25 cellular contexts compared by ENCODE assay signal in the genomic region with DNA sequence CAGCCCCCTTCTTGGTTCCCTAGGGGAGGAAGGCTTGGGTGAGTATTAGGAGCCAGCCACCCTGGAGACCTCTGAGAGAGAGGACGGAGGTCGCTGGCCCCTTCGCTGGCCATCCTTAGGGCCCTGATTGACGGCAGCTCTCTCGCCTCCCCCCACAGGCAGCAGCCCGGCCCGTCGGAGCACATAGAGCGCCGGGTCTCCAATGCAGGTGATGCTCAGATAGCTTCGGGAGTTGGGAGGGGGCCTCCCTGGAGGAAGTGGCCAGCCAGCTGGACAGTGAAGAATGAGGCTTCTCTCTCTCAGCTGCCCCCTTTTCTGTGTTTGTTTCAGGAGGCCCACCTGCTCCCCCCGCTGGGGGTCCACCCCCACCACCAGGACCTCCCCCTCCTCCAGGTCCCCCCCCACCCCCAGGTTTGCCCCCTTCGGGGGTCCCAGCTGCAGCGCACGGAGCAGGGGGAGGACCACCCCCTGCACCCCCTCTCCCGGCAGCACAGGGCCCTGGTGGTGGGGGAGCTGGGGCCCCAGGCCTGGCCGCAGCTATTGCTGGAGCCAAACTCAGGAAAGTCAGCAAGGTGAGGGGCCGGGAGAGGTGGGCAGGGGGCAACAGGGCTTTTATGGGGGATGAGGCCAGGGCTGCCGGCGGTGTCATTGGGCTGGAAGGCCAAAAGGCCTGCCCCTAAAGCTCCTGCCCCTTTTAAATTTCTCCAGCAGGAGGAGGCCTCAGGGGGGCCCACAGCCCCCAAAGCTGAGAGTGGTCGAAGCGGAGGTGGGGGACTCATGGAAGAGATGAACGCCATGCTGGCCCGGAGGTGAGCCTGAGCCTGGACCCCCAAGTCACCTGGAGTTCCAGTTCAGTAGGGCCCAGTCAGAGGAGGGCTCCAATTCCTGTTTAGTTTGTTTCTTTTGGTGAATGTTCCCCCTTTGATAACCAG. TPM values are rescaled to one million over a fixed set of nuclear protein-coding genes. Genes with fewer than 3 reads are reported as not detected.
DNase-seq lines count a peak whose midpoint lies in the region; ATAC-seq, FAIRE-seq and TF ChIP-seq lines count a peak whose summit lies in the region.
"Had no signal": no experiment of that assay in that cellular context is flagged by ENCODE, and none has a peak within 500 bp of the region (broad histone marks: within the 10 kb centered on the region; RNA-seq: fewer than 3 reads in every experiment).

No MANE protein-coding gene starts in this region.

- H3K36me3 Mint-ChIP-seq in activated naive CD4-positive, alpha-beta T cell treated with anti-CD3 and anti-CD28 coated beads for 36 hours (ENCODE audit: low read depth) = peaks cover 29% of the 10 kb centered on the region
- peaks cover 32% of the 10 kb centered on the region for H3K36me3 Mint-ChIP-seq in endothelial cell (ENCODE audit: low read depth, unreplicated experiment)

- peak overlapping the region in 4 of 5 donors; percentile 52 to 72 (median 62) for H3K27ac ChIP-seq in stomach
- H3K27ac ChIP-seq: adrenal gland, ovary, uterus, WERI-Rb-1 had no signal

- peak overlapping the region; percentile 68 for H3K27ac Mint-ChIP-seq in activated naive CD4-positive, alpha-beta T cell treated with anti-CD3 and anti-CD28 coated beads for 36 hours
- H3K27ac Mint-ChIP-seq in endothelial cell (ENCODE audit: unreplicated experiment) = no peak overlapping the region
- H3K27ac Mint-ChIP-seq: T-helper 2 cell treated with Interferon-gamma antibody and Interleukin-4, amounts not matched to agents 5 μg/mL and 100 μg/mL, for 36 hours had no signal

- H3K27me3 ChIP-seq in stomach = no peaks in the 10 kb centered on the region
- H3K27me3 ChIP-seq: adrenal gland, BE2C, ovary, right atrium auricular region, uterus had no signal

- H3K9me3 ChIP-seq in stomach = no peaks in the 10 kb centered on the region
- H3K9me3 ChIP-seq: adrenal gland, BE2C, HAP-1, ovary, right atrium auricular region, uterus had no signal

- H3K4me1 ChIP-seq in stomach = peaks cover 14 to 93% (median 50%) of the 10 kb centered on the region in 4 donors
- H3K4me1 ChIP-seq: BE2C, HAP-1, uterus had no signal

- TF ChIP-seq POLR2A in stomach (IDR thresholded peaks at IDR 0.05) = no peak

- intact Hi-C loops in activated naive CD4-positive, alpha-beta T cell treated with anti-CD3 and anti-CD28 coated beads for 36 hours (cut with micrococcal nuclease) = no loop called here
- intact Hi-C loops in stomach (cut with DNase I; ENCODE audit: low total_unique reads) = loop anchor here (10.0 kb wide), 1 partner anchor 123 kb away; no protein-coding TSS in a partner anchor

- 82 to 92% (median 86%) methylated on average over 14 to 24 of the region's 24 CpGs for WGBS in stomach, 5 donors

- no peak for FAIRE-seq in urothelium cell line (lab: Jason Lieb, UNC)
- FAIRE-seq: frontal cortex had no signal

- no peak for DNase-seq in activated naive CD4-positive, alpha-beta T cell treated with anti-CD3 and anti-CD28 coated beads for 36 hours
- DNase-seq in activated naive CD4-positive, alpha-beta T cell treated with Interleukin-2 at 50 U/mL for 16 hours = no peak
- no peak for DNase-seq in endothelial cell (ENCODE audit: low spot score)
- DNase-seq in stomach = no peak
- DNase-seq in urothelium cell line (ENCODE audit: low spot score) = no peak
- DNase-seq: activated gamma-delta T cell; BE2C; Calu3; islet precursor cell; naive B cell; NCI-H1417; NCI-H510A treated with DMSO at 0.1 percent for 48 hours; ovary; RPMI8226; stimulated activated CD4-positive, alpha-beta T cell treated with anti-CD3 and anti-CD28 coated beads, Interleukin-15, amount 100 ng/mL, for 24 hours; uterus; WERI-Rb-1 had no signal

- no peaks in the 10 kb centered on the region for H3K9me3 Mint-ChIP-seq in activated naive CD4-positive, alpha-beta T cell treated with anti-CD3 and anti-CD28 coated beads for 36 hours
- no peaks in the 10 kb centered on the region for H3K9me3 Mint-ChIP-seq in endothelial cell (ENCODE audit: unreplicated experiment)
- H3K9me3 Mint-ChIP-seq: naive B cell; T-helper 2 cell treated with Interferon-gamma antibody and Interleukin-4, amounts not matched to agents 5 μg/mL and 100 μg/mL, for 36 hours had no signal

- no peaks in the 10 kb centered on the region for H3K27me3 Mint-ChIP-seq in activated naive CD4-positive, alpha-beta T cell treated with anti-CD3 and anti-CD28 coated beads for 36 hours (ENCODE audit: low read depth)
- H3K27me3 Mint-ChIP-seq in endothelial cell (ENCODE audit: unreplicated experiment) = peaks cover 13% of the 10 kb centered on the region
- H3K27me3 Mint-ChIP-seq: naive B cell had no signal

- ATAC-seq in GM21825 (IDR thresholded peaks at IDR 0.05; ENCODE audit: unreplicated experiment) = no peak

- no peak overlapping the region for H3K4me3 ChIP-seq in stomach
- H3K4me3 ChIP-seq: adrenal gland, HAP-1, lung, ovary, right atrium auricular region, uterus had no signal

- peaks cover 11% of the 10 kb centered on the region for H3K4me1 Mint-ChIP-seq in activated naive CD4-positive, alpha-beta T cell treated with anti-CD3 and anti-CD28 coated beads for 36 hours (ENCODE audit: low read depth)
- H3K4me1 Mint-ChIP-seq in endothelial cell (ENCODE audit: unreplicated experiment) = peaks cover 2% of the 10 kb centered on the region

- CTCF ChIA-PET in activated naive CD4-positive, alpha-beta T cell treated with anti-CD3 and anti-CD28 coated beads for 36 hours (lab: Charles Lee) = no interaction called here

- peaks cover 78 to 98% (median 96%) of the 10 kb centered on the region in 4 donors for H3K36me3 ChIP-seq in stomach
- H3K36me3 ChIP-seq: ovary, uterus had no signal

- no peak overlapping the region for H3K4me3 Mint-ChIP-seq in activated naive CD4-positive, alpha-beta T cell treated with anti-CD3 and anti-CD28 coated beads for 36 hours
- peak overlapping the region; percentile 31 for H3K4me3 Mint-ChIP-seq in endothelial cell (ENCODE audit: unreplicated experiment)
- H3K4me3 Mint-ChIP-seq: naive B cell; T-helper 2 cell treated with Interferon-gamma antibody and Interleukin-4, amounts not matched to agents 5 μg/mL and 100 μg/mL, for 36 hours had no signal

- no peak for TF ChIP-seq EP300 in stomach (IDR thresholded peaks at IDR 0.05)

- TF ChIP-seq CTCF in endothelial cell (IDR thresholded peaks at IDR 0.05; ENCODE audit: unreplicated experiment) = no peak
- no peak for TF ChIP-seq CTCF in stomach (IDR thresholded peaks at IDR 0.05)

RNA-seq across cellular contexts. Expression of a gene that starts 15.0 kb away (rescaled TPM):
- total RNA-seq in activated naive CD4-positive, alpha-beta T cell treated with anti-CD3 and anti-CD28 coated beads for 36 hours = 10 to 100 TPM; 94.5 to 99.6 TPM
- total RNA-seq in endothelial cell (ENCODE audit: unreplicated experiment) = 246 TPM
- 100 to 1,000 TPM in 3 of 5 donors, 10 to 100 TPM in 2; 48.4 to 280 (median 119) TPM for total RNA-seq in stomach
- 100 to 1,000 TPM in 1 of 3 donors, 10 to 100 TPM in 2; 62.8 to 149 (median 76.0) TPM for polyA plus RNA-seq in stomach

RNA-seq across cellular contexts. Expression of a gene that starts 24.0 kb away (rescaled TPM):
- total RNA-seq in activated naive CD4-positive, alpha-beta T cell treated with anti-CD3 and anti-CD28 coated beads for 36 hours = 1 to 10 TPM; 2.3 to 2.5 TPM
- 0.33 TPM for total RNA-seq in endothelial cell (ENCODE audit: unreplicated experiment)
- 1 to 10 TPM in 1 of 5 donors, under 1 TPM in 1, not detected in 3; 0.92 to 1.6 TPM for total RNA-seq in stomach
- polyA plus RNA-seq in stomach = 1 to 10 TPM; 1.9 to 5.2 (median 4.9) TPM

RNA-seq across cellular contexts. Expression of a gene that starts 25.4 kb away (rescaled TPM):
- total RNA-seq in activated naive CD4-positive, alpha-beta T cell treated with anti-CD3 and anti-CD28 coated beads for 36 hours = under 1 TPM; 0.69 to 0.84 TPM
- total RNA-seq in endothelial cell (ENCODE audit: unreplicated experiment) = 25.3 TPM
- 10 to 100 TPM in 2 of 5 donors, 1 to 10 TPM in 2, not detected in 1; 2.0 to 37.3 (median 10.6) TPM for total RNA-seq in stomach
- 1 to 10 TPM; 4.7 to 9.3 (median 7.9) TPM for polyA plus RNA-seq in stomach

RNA-seq across cellular contexts. Expression of a gene that starts 54.5 kb away (rescaled TPM):
- 1 to 10 TPM; 8.0 to 8.7 TPM for total RNA-seq in activated naive CD4-positive, alpha-beta T cell treated with anti-CD3 and anti-CD28 coated beads for 36 hours
- total RNA-seq in endothelial cell (ENCODE audit: unreplicated experiment) (64.2 TPM), stomach (10 to 100 TPM in 2 of 5 donors, 1 to 10 TPM in 3; 1.2 to 76.8 (median 5.5) TPM)
- polyA plus RNA-seq in stomach = 10 to 100 TPM in 2 of 3 donors, 1 to 10 TPM in 1; 6.9 to 20.9 (median 11.1) TPM
- total RNA-seq: A172 had no signal
